1 cellular context compared by ENCODE assay signal in genomic region chr15:43776718-43777292, GRCh38.
TF ChIP-seq lines count a peak whose summit lies in the region.

TSS of gene ELL3 (minus strand) at chr15:43776966. CDS start at chr15:43776901, 65 bp downstream.

TF ChIP-seq in neural cell, 6 proteins besides CTCF, POLR2A, EP300 and RAD21:
- TF ChIP-seq EZH2 (IDR thresholded peaks at IDR 0.05; ENCODE audit: borderline replicate concordance, insufficient read depth, low read length, poor library complexity, severe bottlenecking), result no peak
- TF ChIP-seq POLR2AphosphoS5 (IDR thresholded peaks at IDR 0.05), result no peak
- TF ChIP-seq SMC3 (conservative IDR thresholded peaks at IDR 0.05; ENCODE audit: poor library complexity), result no peak
- TF ChIP-seq TAF1 (IDR thresholded peaks at IDR 0.05; ENCODE audit: low read depth), result no peak
- no peak for TF ChIP-seq REST (IDR thresholded peaks at IDR 0.05; ENCODE audit: borderline replicate concordance)
- no peak for TF ChIP-seq MXI1 (conservative IDR thresholded peaks at IDR 0.05; ENCODE audit: poor library complexity, severe bottlenecking)
TF ChIP-seq in neural cell: peak in this region for 0.
